In the genomic region with DNA sequence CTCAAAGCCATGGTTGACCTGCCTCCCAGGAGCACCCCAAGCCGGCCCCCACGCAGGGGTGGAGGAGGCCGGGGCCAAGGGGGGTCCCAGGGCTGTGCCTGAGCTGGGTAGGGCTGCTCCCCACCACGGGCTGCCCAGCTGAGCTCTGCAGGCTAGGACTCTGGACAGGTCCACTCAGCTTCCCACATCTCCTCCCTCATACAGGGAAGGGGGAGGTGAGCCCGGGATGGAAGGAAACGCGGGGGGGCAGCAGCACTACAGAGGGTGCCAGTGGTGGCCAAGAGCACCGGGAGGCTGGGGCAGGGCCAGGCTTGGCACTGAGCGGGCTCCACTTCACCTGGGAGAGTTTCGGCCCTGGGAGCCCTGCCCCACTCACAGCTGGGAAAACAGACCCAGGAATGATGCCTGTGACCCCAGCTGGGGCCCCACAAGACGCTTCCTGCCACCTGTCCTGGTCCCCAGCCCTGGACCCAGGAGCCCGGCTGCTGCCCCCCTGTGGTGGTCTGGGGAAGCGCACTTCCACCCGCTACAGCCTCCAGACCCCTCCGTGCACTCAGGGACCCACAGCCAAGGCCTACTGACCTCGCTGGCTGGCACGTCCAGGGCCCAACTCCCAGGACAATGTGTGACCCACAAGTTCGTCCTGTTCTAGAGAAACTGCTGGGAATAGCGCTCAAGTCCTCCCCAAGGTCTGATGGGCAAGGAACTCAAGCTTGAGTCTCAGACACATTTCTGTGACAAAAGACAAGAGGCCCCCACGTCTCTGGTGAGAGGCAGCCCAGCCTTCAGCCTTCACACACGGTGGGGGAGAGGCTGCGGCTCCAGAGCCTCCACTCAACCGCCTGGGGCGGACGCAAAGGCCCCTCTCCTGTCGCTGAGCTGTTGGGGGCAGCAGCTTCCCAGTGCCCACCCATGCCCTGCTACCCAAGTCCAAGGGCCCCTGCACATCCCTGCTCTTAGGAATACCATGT, we compare ENCODE assay signal across 8 cellular contexts. TPM values are rescaled to one million over a fixed set of nuclear protein-coding genes. Genes with fewer than 3 reads are reported as not detected.
DNase-seq lines count a peak whose midpoint lies in the region; TF ChIP-seq lines count a peak whose summit lies in the region.

No MANE protein-coding gene starts in this region.

- WGBS in suprapubic skin = 42% methylated on average over 13 of the region's 26 CpGs

- no peak overlapping the region for H3K27ac ChIP-seq in neural progenitor cell
- no peak overlapping the region for H3K27ac ChIP-seq in suprapubic skin

- peaks cover 17% of the 10 kb centered on the region for H3K79me2 ChIP-seq in neural progenitor cell (ENCODE audit: low read depth)

- H4K20me1 ChIP-seq in neural progenitor cell (ENCODE audit: low read depth) = peaks cover 3% of the 10 kb centered on the region

- H3F3A ChIP-seq in neural progenitor cell (ENCODE audit: low read depth) = peaks cover 22% of the 10 kb centered on the region

- no peak overlapping the region for H3K4me2 ChIP-seq in neural progenitor cell

- in situ Hi-C loops in ACHN (cut with HindIII; ENCODE audit: low pct_ligation_motif_present, low pct_unique_long_range_greater_than_20kb, low sequenced_read_pairs) = no loop called here

- H3K27me3 Mint-ChIP-seq in endothelial cell (ENCODE audit: unreplicated experiment) (peaks cover 5% of the 10 kb centered on the region), neural progenitor cell (ENCODE audit: insufficient read depth, low read depth) (no peaks in the 10 kb centered on the region)

- H3K4me1 ChIP-seq in neural progenitor cell (peaks cover 7% of the 10 kb centered on the region), suprapubic skin (peaks cover 46% of the 10 kb centered on the region)

- H3K36me3 ChIP-seq in neural progenitor cell = no peaks in the 10 kb centered on the region
- peaks cover 7% of the 10 kb centered on the region for H3K36me3 ChIP-seq in suprapubic skin

- TF ChIP-seq CTCF in endothelial cell (IDR thresholded peaks at IDR 0.05; ENCODE audit: unreplicated experiment) = peak; percentile 89
- TF ChIP-seq CTCF in neural progenitor cell (IDR thresholded peaks at IDR 0.05) = peak; percentile 92
- TF ChIP-seq CTCF in suprapubic skin (IDR thresholded peaks at IDR 0.05) = peak; percentile 91 to 98

- H3K4me3 Mint-ChIP-seq in endothelial cell (ENCODE audit: unreplicated experiment) = no peak overlapping the region
- H3K4me3 Mint-ChIP-seq in neural progenitor cell = no peak overlapping the region

- H3K27ac Mint-ChIP-seq in endothelial cell (ENCODE audit: unreplicated experiment) (no peak overlapping the region), neural progenitor cell (no peak overlapping the region)

- H3K9ac ChIP-seq in neural progenitor cell = no peak overlapping the region

- H3K4me3 ChIP-seq in neural progenitor cell = no peak overlapping the region
- no peak overlapping the region for H3K4me3 ChIP-seq in suprapubic skin

- H3K36me3 Mint-ChIP-seq in endothelial cell (ENCODE audit: low read depth, unreplicated experiment) (peaks cover 4% of the 10 kb centered on the region), neural progenitor cell (no peaks in the 10 kb centered on the region)

- H3K9me3 Mint-ChIP-seq in endothelial cell (ENCODE audit: unreplicated experiment) (no peaks in the 10 kb centered on the region), neural progenitor cell (no peaks in the 10 kb centered on the region)

- H3K4me1 Mint-ChIP-seq in endothelial cell (ENCODE audit: unreplicated experiment) (peaks cover 4% of the 10 kb centered on the region), neural progenitor cell (peaks cover 10% of the 10 kb centered on the region)

- TF ChIP-seq POLR2A in suprapubic skin (IDR thresholded peaks at IDR 0.05) = no peak

- no peak overlapping the region for H2AFZ ChIP-seq in neural progenitor cell (replicated peaks)

- H3K27me3 ChIP-seq in neural progenitor cell (no peaks in the 10 kb centered on the region), suprapubic skin (no peaks in the 10 kb centered on the region)

- H3K9me3 ChIP-seq in neural progenitor cell (ENCODE audit: low read depth) = no peaks in the 10 kb centered on the region
- no peaks in the 10 kb centered on the region for H3K9me3 ChIP-seq in suprapubic skin

- TF ChIP-seq EP300 in suprapubic skin (IDR thresholded peaks at IDR 0.05) = no peak

- DNase-seq in ACHN (peak; percentile 51), GM19238 (ENCODE audit: insufficient read length, low spot score) (peak; percentile 90), NCI-H510A (lab: John Stamatoyannopoulos, UW) (peak; percentile 82), endothelial cell (ENCODE audit: low spot score) (peak; percentile 89), neural progenitor cell (ENCODE audit: low spot score) (peak; percentile 80), suprapubic skin (ENCODE audit: low spot score in 2 of 2) (peak in 1 of 2 donors; percentile 83), NCI-H2107 (lab: John Stamatoyannopoulos, UW) (no peak)
- DNase-seq in activated CD8-positive, alpha-beta memory T cell treated with anti-CD3 and anti-CD28 coated beads for 4 hours (ENCODE audit: low read depth in 2 of 2) = peak; percentile 43 to 59

RNA-seq across cellular contexts. Expression of gene AURKAIP1, which starts 3.0 kb away (rescaled TPM):
- 128 TPM for total RNA-seq in endothelial cell (ENCODE audit: unreplicated experiment)
- 26.4 and 82.2 TPM in 2 replicates for total RNA-seq in neural progenitor cell (ENCODE audit: low replicate concordance)
- total RNA-seq in suprapubic skin = 100 to 1,000 TPM in 1 of 4 donors, 10 to 100 TPM in 3; 55.8 to 106 (median 86.1) TPM

RNA-seq across cellular contexts. Expression of gene MXRA8, which starts 13.7 kb away (rescaled TPM):
- total RNA-seq in endothelial cell (ENCODE audit: unreplicated experiment) = 0.64 TPM
- 6.8 and 24.0 TPM in 2 replicates for total RNA-seq in neural progenitor cell (ENCODE audit: low replicate concordance)
- 10 to 100 TPM; 18.6 to 43.5 (median 21.9) TPM for total RNA-seq in suprapubic skin

RNA-seq across cellular contexts. Expression of gene DVL1, which starts 22.8 kb away (rescaled TPM):
- total RNA-seq in endothelial cell (ENCODE audit: unreplicated experiment) (26.7 TPM), neural progenitor cell (ENCODE audit: low replicate concordance) (14.5 and 64.1 TPM in 2 replicates), suprapubic skin (100 to 1,000 TPM in 3 of 4 donors, 10 to 100 TPM in 1; 99.4 to 151 (median 106) TPM)

RNA-seq across cellular contexts. Expression of gene CCNL2, which starts 27.1 kb away (rescaled TPM):
- 266 TPM for total RNA-seq in endothelial cell (ENCODE audit: unreplicated experiment)
- total RNA-seq in neural progenitor cell (ENCODE audit: low replicate concordance) = 143 and 198 TPM in 2 replicates
- total RNA-seq in suprapubic skin = 100 to 1,000 TPM; 136 to 599 (median 160) TPM

RNA-seq across cellular contexts. Expression of gene MRPL20, which starts 35.1 kb away (rescaled TPM):
- total RNA-seq in endothelial cell (ENCODE audit: unreplicated experiment) = 95.0 TPM
- 89.0 and 96.1 TPM in 2 replicates for total RNA-seq in neural progenitor cell (ENCODE audit: low replicate concordance)
- total RNA-seq in suprapubic skin = 100 to 1,000 TPM in 3 of 4 donors, 10 to 100 TPM in 1; 93.6 to 119 (median 109) TPM
